Comparison of ENCODE assay signal across 11 cellular contexts in genomic region chr22:20237480-20238440, GRCh38. TPM values are rescaled to one million over a fixed set of nuclear protein-coding genes. Genes with fewer than 3 reads are reported as not detected.
A peak's percentile ranks its signal among the peaks of the same experiment; 100 is the strongest.
DNase-seq lines count a peak whose midpoint lies in the region; TF ChIP-seq lines count a peak whose summit lies in the region.
"Had no signal": no experiment of that assay in that cellular context is flagged by ENCODE, and none has a peak within 500 bp of the region (broad histone marks: within the 10 kb centered on the region; RNA-seq: fewer than 3 reads in every experiment).

No MANE protein-coding gene starts in this region.

- no peaks in the 10 kb centered on the region for H3K9me3 Mint-ChIP-seq in MCF 10A (ENCODE audit: unreplicated experiment)
- no peaks in the 10 kb centered on the region for H3K9me3 Mint-ChIP-seq in activated CD4-positive, alpha-beta T cell treated with anti-CD3 and anti-CD28 coated beads, Interleukin-2, amount 10 ng/mL, durations not matched to agents 24 days and 14 days

- CTCF ChIA-PET in MCF 10A (lab: Yijun Ruan, JAX): interaction anchor here (0.8 to 1.4 kb wide), 2 partner anchors 10 to 81 kb away, joined by 4 to 8 read pairs; no protein-coding TSS in a partner anchor

- DNase-seq in MCF 10A (ENCODE audit: unreplicated experiment) (peak; percentile 20), breast epithelium (ENCODE audit: low spot score in 2 of 2) (no peak), substantia nigra (lab: John Stamatoyannopoulos, UW) (peak in 15 of 49 donors; percentile 18 to 76 (median 34)), sigmoid colon (no peak), testis (no peak), NCI-H128 (lab: John Stamatoyannopoulos, UW; ENCODE audit: unreplicated experiment) (no peak)
- peak; percentile 79 for DNase-seq in activated CD4-positive, alpha-beta T cell treated with anti-CD3 and anti-CD28 coated beads, Interleukin-2, amount 10 ng/mL, durations not matched to agents 24 days and 14 days
- DNase-seq in central memory CD4-positive, alpha-beta T cell: peak; percentile 65
- DNase-seq: NCI-H1930 had no signal

- no peaks in the 10 kb centered on the region for H3K36me3 Mint-ChIP-seq in MCF 10A (ENCODE audit: insufficient read depth, unreplicated experiment)
- H3K36me3 Mint-ChIP-seq in activated CD4-positive, alpha-beta T cell treated with anti-CD3 and anti-CD28 coated beads, Interleukin-2, amount 10 ng/mL, durations not matched to agents 24 days and 14 days (ENCODE audit: low read depth): no peaks in the 10 kb centered on the region

- H3K4me1 ChIP-seq in breast epithelium (no peaks in the 10 kb centered on the region), sigmoid colon (peaks cover 0 to 17% (median 9%) of the 10 kb centered on the region in 4 donors), testis (peaks cover 16% of the 10 kb centered on the region)
- H3K4me1 ChIP-seq: HAP-1 had no signal

- no peaks in the 10 kb centered on the region for H3K4me1 Mint-ChIP-seq in MCF 10A (ENCODE audit: insufficient read depth, unreplicated experiment)
- H3K4me1 Mint-ChIP-seq in activated CD4-positive, alpha-beta T cell treated with anti-CD3 and anti-CD28 coated beads, Interleukin-2, amount 10 ng/mL, durations not matched to agents 24 days and 14 days: peaks cover under 1% of the 10 kb centered on the region

- H3K4me3 ChIP-seq in breast epithelium: no peak overlapping the region
- H3K4me3 ChIP-seq in sigmoid colon: no peak overlapping the region
- no peak overlapping the region for H3K4me3 ChIP-seq in testis
- H3K4me3 ChIP-seq: ascending aorta, HAP-1 had no signal

- no peak overlapping the region for H3K4me3 Mint-ChIP-seq in MCF 10A (ENCODE audit: unreplicated experiment)
- H3K4me3 Mint-ChIP-seq in activated CD4-positive, alpha-beta T cell treated with anti-CD3 and anti-CD28 coated beads, Interleukin-2, amount 10 ng/mL, durations not matched to agents 24 days and 14 days: no peak overlapping the region

- H3K27me3 Mint-ChIP-seq in MCF 10A (ENCODE audit: insufficient read depth, unreplicated experiment): no peaks in the 10 kb centered on the region
- no peaks in the 10 kb centered on the region for H3K27me3 Mint-ChIP-seq in activated CD4-positive, alpha-beta T cell treated with anti-CD3 and anti-CD28 coated beads, Interleukin-2, amount 10 ng/mL, durations not matched to agents 24 days and 14 days

- H3K36me3 ChIP-seq in breast epithelium: no peaks in the 10 kb centered on the region
- H3K36me3 ChIP-seq in sigmoid colon: no peaks in the 10 kb centered on the region
- H3K36me3 ChIP-seq in testis (ENCODE audit: low read depth, missing control alignments): no peaks in the 10 kb centered on the region
- H3K36me3 ChIP-seq: ascending aorta had no signal

- 76 to 82% methylated on average over 28 of the region's 28 CpGs for WGBS in sigmoid colon, 2 donors
- WGBS in testis, 2 donors: 83% methylated on average over 8 to 28 of the region's 28 CpGs

- POLR2A ChIA-PET in MCF 10A (lab: Yijun Ruan, JAX): no interaction called here

- no peak for TF ChIP-seq EP300 in sigmoid colon (IDR thresholded peaks at IDR 0.05)

- no peaks in the 10 kb centered on the region for H3K9me3 ChIP-seq in breast epithelium
- no peaks in the 10 kb centered on the region for H3K9me3 ChIP-seq in sigmoid colon
- H3K9me3 ChIP-seq in testis: no peaks in the 10 kb centered on the region
- H3K9me3 ChIP-seq: ascending aorta, HAP-1 had no signal

- no TSS peak for BruUV-seq in MCF 10A (replicated peaks; lab: Mats Ljungman, UMichigan)

- H3K27ac Mint-ChIP-seq in MCF 10A (ENCODE audit: low read depth, unreplicated experiment): no peak overlapping the region
- H3K27ac Mint-ChIP-seq in activated CD4-positive, alpha-beta T cell treated with anti-CD3 and anti-CD28 coated beads, Interleukin-2, amount 10 ng/mL, durations not matched to agents 24 days and 14 days: peak overlapping the region; percentile 65

- TF ChIP-seq POLR2A in breast epithelium (IDR thresholded peaks at IDR 0.05) (no peak), sigmoid colon (IDR thresholded peaks at IDR 0.05) (no peak), testis (IDR thresholded peaks at IDR 0.05) (no peak)

- intact Hi-C loops in MCF 10A (cut with micrococcal nuclease): loop anchor here (2.0 kb wide), 1 partner anchor 81 kb away; no protein-coding TSS in a partner anchor
- intact Hi-C loops in breast epithelium (cut with DNase I; ENCODE audit: low total_unique reads): no loop called here
- intact Hi-C loops in activated CD4-positive, alpha-beta T cell treated with anti-CD3 and anti-CD28 coated beads, Interleukin-2, amount 10 ng/mL, durations not matched to agents 24 days and 14 days (cut with micrococcal nuclease): no loop called here
- intact Hi-C loops in sigmoid colon (cut with DNase I): no loop called here
- intact Hi-C loops in testis (cut with DNase I; ENCODE audit: low total_unique reads): no loop called here

- no peak for TF ChIP-seq CTCF in MCF 10A (IDR thresholded peaks at IDR 0.05; ENCODE audit: unreplicated experiment)
- TF ChIP-seq CTCF in breast epithelium (IDR thresholded peaks at IDR 0.05): no peak
- no peak for TF ChIP-seq CTCF in sigmoid colon (IDR thresholded peaks at IDR 0.05)
- no peak for TF ChIP-seq CTCF in testis (IDR thresholded peaks at IDR 0.05)

- H3K27me3 ChIP-seq in breast epithelium (no peaks in the 10 kb centered on the region), sigmoid colon (peaks cover 0 to 4% (median 0%) of the 10 kb centered on the region in 3 donors), testis (no peaks in the 10 kb centered on the region)
- H3K27me3 ChIP-seq: ascending aorta had no signal

- H3K27ac ChIP-seq in breast epithelium: no peak overlapping the region
- peak overlapping the region; percentile 61 for H3K27ac ChIP-seq in substantia nigra (ENCODE audit: low read depth, low read length, poor library complexity, severe bottlenecking)
- no peak overlapping the region for H3K27ac ChIP-seq in sigmoid colon
- H3K27ac ChIP-seq in testis: no peak overlapping the region

RNA-seq across cellular contexts. Expression of gene RTN4R, which starts 30.4 kb away (rescaled TPM):
- total RNA-seq in MCF 10A (2022) (2.7 and 3.7 TPM in 2 replicates), breast epithelium (1 to 10 TPM in 2 of 3 donors, under 1 TPM in 1; 0.48 to 2.0 (median 1.9) TPM), sigmoid colon (under 1 TPM in 2 of 4 donors, not detected in 2; 0.36 to 0.83 TPM), testis (1 to 10 TPM; 5.1 to 6.1 TPM)
- total RNA-seq in activated CD4-positive, alpha-beta T cell treated with anti-CD3 and anti-CD28 coated beads, Interleukin-2, amount 10 ng/mL, durations not matched to agents 24 days and 14 days: 1.6 and 1.7 TPM in 2 replicates
- polyA plus RNA-seq in sigmoid colon (1 to 10 TPM in 2 of 3 donors, under 1 TPM in 1; 0.60 to 4.3 (median 1.4) TPM), testis (ENCODE audit: insufficient read depth, low read depth, low replicate concordance) (2.1 TPM)

Comparison
In these comparisons a context has a peak if more than half of its experiments do, and no peak if none do; other contexts are left out.
1. DNase-seq: peak in MCF 10A (single experiment), activated CD4-positive, alpha-beta T cell treated with anti-CD3 and anti-CD28 coated beads, Interleukin-2, amount 10 ng/mL, durations not matched to agents 24 days and 14 days (single experiment) and central memory CD4-positive, alpha-beta T cell (single experiment); none in breast epithelium (0 of 2), sigmoid colon (single experiment), testis (single experiment) and NCI-H128 (single experiment).